ENCODE assay signal across 20 cellular contexts in the genomic region with DNA sequence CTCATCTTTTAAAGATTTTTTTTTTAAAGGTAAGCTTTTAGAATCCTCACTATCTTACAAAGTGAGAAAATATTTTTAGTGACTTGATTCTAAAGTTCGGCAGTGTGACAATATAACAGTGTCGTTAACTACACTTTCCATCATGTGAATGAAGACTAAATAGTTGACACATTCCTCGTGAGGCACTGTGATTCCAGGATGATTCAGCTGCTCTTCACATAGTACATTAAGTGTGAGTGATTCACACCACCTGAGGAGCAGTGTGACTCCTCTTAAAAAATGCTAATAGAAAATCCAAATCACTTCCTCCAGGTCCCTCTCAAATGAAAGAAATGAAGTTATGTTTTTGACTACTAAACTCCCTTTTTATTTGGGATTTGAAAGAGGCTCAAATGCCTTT.
"Had no signal": no experiment of that assay in that cellular context is flagged by ENCODE, and none has a peak within 500 bp of the region (broad histone marks: within the 10 kb centered on the region; RNA-seq: fewer than 3 reads in every experiment).

No MANE protein-coding gene starts in this region.

- H3K27ac ChIP-seq: esophagus squamous epithelium, neutrophil, right atrium auricular region, sigmoid colon, skin epidermis, testis, tibial nerve, upper lobe of right lung had no signal

- H3K4me3 Mint-ChIP-seq: dendritic cell treated with granulocyte-macrophage colony-stimulating factor and Interleukin-4, amounts not matched to agents 40 ng/mL and 50 ng/mL, for 4 days; effector memory CD8-positive, alpha-beta T cell; naive thymus-derived CD4-positive, alpha-beta T cell; nephron progenitor cell; stimulated activated naive B cell treated with anti-CD40 and anti-IgM and Interleukin-4, amounts not matched to agents 10 μg/mL and 1 μg/mL and 100 μg/mL, for 72 hours; stimulated activated naive CD8-positive, alpha-beta T cell treated with anti-CD3 and anti-CD28 coated beads, Interleukin-15, amount 100 ng/mL, for 72 hours had no signal

- DNase-seq: effector memory CD8-positive, alpha-beta T cell; esophagus squamous epithelium; foreskin fibroblast; kidney; left colon; left ventricle myocardium superior; naive thymus-derived CD4-positive, alpha-beta T cell; nephron progenitor cell; sigmoid colon; stimulated activated CD4-positive, alpha-beta T cell treated with anti-CD3 and anti-CD28 coated beads, Interleukin-2, amount 100 ng/mL, for 24 hours; stimulated activated CD4-positive, alpha-beta T cell treated with anti-CD3 and anti-CD28 coated beads, Interleukin-4, amount 100 ng/mL, for 4 hours; stimulated activated naive B cell treated with anti-CD40 and anti-IgM and Interleukin-4, amounts not matched to agents 10 μg/mL and 1 μg/mL and 100 μg/mL, for 72 hours; stimulated activated naive CD8-positive, alpha-beta T cell treated with anti-CD3 and anti-CD28 coated beads, Interleukin-15, amount 100 ng/mL, for 72 hours; testis; upper lobe of right lung had no signal

- H3K36me3 Mint-ChIP-seq: naive thymus-derived CD4-positive, alpha-beta T cell; stimulated activated naive B cell treated with anti-CD40 and anti-IgM and Interleukin-4, amounts not matched to agents 10 μg/mL and 1 μg/mL and 100 μg/mL, for 72 hours had no signal

- ATAC-seq: effector memory CD8-positive, alpha-beta T cell; left colon; left ventricle myocardium superior; naive thymus-derived CD4-positive, alpha-beta T cell; stimulated activated naive CD8-positive, alpha-beta T cell treated with anti-CD3 and anti-CD28 coated beads, Interleukin-15, amount 100 ng/mL, for 72 hours; upper lobe of right lung had no signal

- H3K4me1 Mint-ChIP-seq: naive thymus-derived CD4-positive, alpha-beta T cell; nephron progenitor cell; stimulated activated naive B cell treated with anti-CD40 and anti-IgM and Interleukin-4, amounts not matched to agents 10 μg/mL and 1 μg/mL and 100 μg/mL, for 72 hours; stimulated activated naive CD8-positive, alpha-beta T cell treated with anti-CD3 and anti-CD28 coated beads, Interleukin-15, amount 100 ng/mL, for 72 hours had no signal

- H3K4me1 ChIP-seq: esophagus squamous epithelium, right atrium auricular region, sigmoid colon, testis, tibial nerve, upper lobe of right lung had no signal

- H3K27me3 ChIP-seq: esophagus squamous epithelium, neutrophil, right atrium auricular region, sigmoid colon, testis, tibial nerve, upper lobe of right lung had no signal

- H3K27me3 Mint-ChIP-seq: dendritic cell treated with granulocyte-macrophage colony-stimulating factor and Interleukin-4, amounts not matched to agents 40 ng/mL and 50 ng/mL, for 4 days; effector memory CD8-positive, alpha-beta T cell; naive thymus-derived CD4-positive, alpha-beta T cell; stimulated activated naive B cell treated with anti-CD40 and anti-IgM and Interleukin-4, amounts not matched to agents 10 μg/mL and 1 μg/mL and 100 μg/mL, for 72 hours; stimulated activated naive CD8-positive, alpha-beta T cell treated with anti-CD3 and anti-CD28 coated beads, Interleukin-15, amount 100 ng/mL, for 72 hours had no signal

- H3K27ac Mint-ChIP-seq: dendritic cell treated with granulocyte-macrophage colony-stimulating factor and Interleukin-4, amounts not matched to agents 40 ng/mL and 50 ng/mL, for 4 days; effector memory CD8-positive, alpha-beta T cell; naive thymus-derived CD4-positive, alpha-beta T cell; nephron progenitor cell; stimulated activated naive B cell treated with anti-CD40 and anti-IgM and Interleukin-4, amounts not matched to agents 10 μg/mL and 1 μg/mL and 100 μg/mL, for 72 hours; stimulated activated naive CD8-positive, alpha-beta T cell treated with anti-CD3 and anti-CD28 coated beads, Interleukin-15, amount 100 ng/mL, for 72 hours had no signal
